1 cellular context compared by ENCODE assay signal in genomic region chr1:178470411-178470960, GRCh38.
TF ChIP-seq lines count a peak whose summit lies in the region.

No MANE protein-coding gene starts in this region.

TF ChIP-seq in A549, 52 proteins besides CTCF, POLR2A, EP300 and RAD21 (continued from another document):
- no peak for TF ChIP-seq REST (IDR thresholded peaks at IDR 0.05)
